Comparison of ENCODE assay signal across 16 cellular contexts in genomic region chr18:48109961-48110493, GRCh38.
"Had no signal": no experiment of that assay in that cellular context is flagged by ENCODE, and none has a peak within 500 bp of the region (broad histone marks: within the 10 kb centered on the region; RNA-seq: fewer than 3 reads in every experiment).

No MANE protein-coding gene starts in this region.

- H3K4me3 Mint-ChIP-seq: immature natural killer cell; natural killer cell; stimulated activated naive B cell treated with anti-CD40 and anti-IgM and Interleukin-4, amounts not matched to agents 10 μg/mL and 1 μg/mL and 100 μg/mL, for 72 hours; type B pancreatic cell had no signal

- H3K9me3 Mint-ChIP-seq: immature natural killer cell; natural killer cell; stimulated activated naive B cell treated with anti-CD40 and anti-IgM and Interleukin-4, amounts not matched to agents 10 μg/mL and 1 μg/mL and 100 μg/mL, for 72 hours; type B pancreatic cell had no signal

- H3K4me3 ChIP-seq: colonic mucosa, psoas muscle, sigmoid colon, skin epidermis, stomach, thoracic aorta had no signal

- H3K4me1 Mint-ChIP-seq: immature natural killer cell; natural killer cell; stimulated activated naive B cell treated with anti-CD40 and anti-IgM and Interleukin-4, amounts not matched to agents 10 μg/mL and 1 μg/mL and 100 μg/mL, for 72 hours had no signal

- H3K9me3 ChIP-seq: colonic mucosa, neutrophil, psoas muscle, sigmoid colon, stomach, thoracic aorta had no signal

- H3K27me3 ChIP-seq: colonic mucosa had no signal

- H3K27ac ChIP-seq: colonic mucosa, foreskin keratinocyte, neutrophil, psoas muscle, sigmoid colon, skin epidermis, stomach, thoracic aorta had no signal

- H3K4me1 ChIP-seq: colonic mucosa, foreskin keratinocyte, psoas muscle, sigmoid colon had no signal

- DNase-seq: colonic mucosa; dermis blood vessel endothelial cell; foreskin keratinocyte; immature natural killer cell; natural killer cell; psoas muscle; sigmoid colon; stimulated activated CD4-positive, alpha-beta T cell treated with anti-CD3 and anti-CD28 coated beads, Interleukin-2, amount 100 ng/mL, for 24 hours; stimulated activated CD4-positive, alpha-beta T cell treated with anti-CD3 and anti-CD28 coated beads, Interleukin-4, amount 100 ng/mL, for 4 hours; stimulated activated naive B cell treated with anti-CD40 and anti-IgM and Interleukin-4, amounts not matched to agents 10 μg/mL and 1 μg/mL and 100 μg/mL, for 72 hours; stomach; substantia nigra had no signal

- H3K36me3 Mint-ChIP-seq: immature natural killer cell; natural killer cell; stimulated activated naive B cell treated with anti-CD40 and anti-IgM and Interleukin-4, amounts not matched to agents 10 μg/mL and 1 μg/mL and 100 μg/mL, for 72 hours; type B pancreatic cell had no signal

- H3K27ac Mint-ChIP-seq: immature natural killer cell, natural killer cell, type B pancreatic cell had no signal

- H3K36me3 ChIP-seq: colonic mucosa, neutrophil, sigmoid colon, stomach, thoracic aorta had no signal

- ATAC-seq: foreskin keratinocyte; natural killer cell; psoas muscle; stimulated activated naive B cell treated with anti-CD40 and anti-IgM and Interleukin-4, amounts not matched to agents 10 μg/mL and 1 μg/mL and 100 μg/mL, for 72 hours had no signal
